Comparison of ENCODE assay signal across 9 cellular contexts in genomic region chr2:160209457-160209856, GRCh38. TPM values are rescaled to one million over a fixed set of nuclear protein-coding genes. Genes with fewer than 3 reads are reported as not detected.
DNase-seq lines count a peak whose midpoint lies in the region; ATAC-seq and TF ChIP-seq lines count a peak whose summit lies in the region.
"Had no signal": no experiment of that assay in that cellular context is flagged by ENCODE, and none has a peak within 500 bp of the region (broad histone marks: within the 10 kb centered on the region; RNA-seq: fewer than 3 reads in every experiment).

No MANE protein-coding gene starts in this region.

- peak overlapping the region; percentile 87 for H2BK5ac ChIP-seq in mesenchymal stem cell (ENCODE audit: low read depth, low read length, poor library complexity, severe bottlenecking)

- peak overlapping the region; percentile 27 for H2AFZ ChIP-seq in ACC112 (ENCODE audit: low read length, unreplicated experiment)
- no peak overlapping the region for H2AFZ ChIP-seq in mesenchymal stem cell (ENCODE audit: low read depth, low read length)

- peak; percentile 96 for DNase-seq in mesenchymal stem cell
- DNase-seq in NK-92 treated with Interleukin-12 subunit alpha and Interleukin-12 subunit beta, amount 100 ng/mL, for 24 hours (lab: John Stamatoyannopoulos, UW) = no peak
- DNase-seq in putamen (ENCODE audit: low spot score) = no peak
- no peak for DNase-seq in NCI-H510A (lab: John Stamatoyannopoulos, UW)

- H3K9me3 ChIP-seq in mesenchymal stem cell (ENCODE audit: control insufficient read depth, low read length) = no peaks in the 10 kb centered on the region
- H3K9me3 ChIP-seq: BLaER1 had no signal

- no peak overlapping the region for H2BK15ac ChIP-seq in mesenchymal stem cell (ENCODE audit: low read depth, poor library complexity, severe bottlenecking)

- H4K8ac ChIP-seq in mesenchymal stem cell (ENCODE audit: low read length) = no peak overlapping the region

- H3K79me1 ChIP-seq in mesenchymal stem cell (replicated peaks; ENCODE audit: low read length, poor library complexity, severe bottlenecking) = peaks cover 2% of the 10 kb centered on the region

- H4K91ac ChIP-seq in mesenchymal stem cell (ENCODE audit: low read length) = no peak overlapping the region

- peaks cover 0 to 12% (median 11%) of the 10 kb centered on the region in 5 experiments for H3K9me3 Mint-ChIP-seq in brain

- no peak overlapping the region for H2BK120ac ChIP-seq in mesenchymal stem cell (ENCODE audit: low read depth, low read length)

- no peak overlapping the region for H3K4me3 Mint-ChIP-seq in brain

- peak overlapping the region in 3 of 5 experiments; percentile 87 to 96 (median 93) for H3K27ac Mint-ChIP-seq in brain

- no peak overlapping the region for H3K4me3 ChIP-seq in ACC112 (ENCODE audit: low read depth, low read length)
- H3K4me3 ChIP-seq in mesenchymal stem cell (ENCODE audit: insufficient read depth in 1 of 2, low read depth in 1 of 2, low read length in 2 of 2) = no peak overlapping the region
- H3K4me3 ChIP-seq: BLaER1 had no signal

- H2AK5ac ChIP-seq in mesenchymal stem cell (ENCODE audit: low read length, severe bottlenecking) = peak overlapping the region; percentile 83

- H3K18ac ChIP-seq in mesenchymal stem cell (ENCODE audit: low read depth in 1 of 2, low read length in 2 of 2) = no peak overlapping the region

- no peak for TF ChIP-seq CTCF in brain (conservative IDR thresholded peaks at IDR 0.05)

- H3K23ac ChIP-seq in mesenchymal stem cell (ENCODE audit: low read length in 2 of 2) = no peak overlapping the region

- peak overlapping the region; percentile 94 for H3K27ac ChIP-seq in ACC112 (ENCODE audit: low read depth, low read length)
- H3K27ac ChIP-seq in mesenchymal stem cell (ENCODE audit: low read length, poor library complexity, severe bottlenecking) = peak overlapping the region; percentile 91
- H3K27ac ChIP-seq: BLaER1 had no signal

- H3K27me3 ChIP-seq in ACC112 (ENCODE audit: insufficient read depth, low read length) = no peaks in the 10 kb centered on the region
- no peaks in the 10 kb centered on the region for H3K27me3 ChIP-seq in mesenchymal stem cell (ENCODE audit: control insufficient read depth in 1 of 2, insufficient read depth in 1 of 2, low read length in 2 of 2)
- H3K27me3 ChIP-seq: BLaER1 had no signal

- H3K36me3 Mint-ChIP-seq in brain = peaks cover 5% of the 10 kb centered on the region

- H3K79me2 ChIP-seq in ACC112 (ENCODE audit: control insufficient read depth, insufficient read depth, low read length, unreplicated experiment) = no peaks in the 10 kb centered on the region

- ATAC-seq in HG03354 (IDR thresholded peaks at IDR 0.05; ENCODE audit: poor library complexity, severe bottlenecking, unreplicated experiment) = peak; percentile 26
- ATAC-seq in HG03196 (IDR thresholded peaks at IDR 0.05; ENCODE audit: unreplicated experiment) = no peak

- no peak overlapping the region for H3K4me2 ChIP-seq in mesenchymal stem cell (ENCODE audit: low read length, poor library complexity, severe bottlenecking)
- H3K4me2 ChIP-seq: BLaER1 had no signal

- H3K27me3 Mint-ChIP-seq in brain = peaks cover 7% of the 10 kb centered on the region

- peaks cover 81% of the 10 kb centered on the region for H3K4me1 ChIP-seq in ACC112 (ENCODE audit: control insufficient read depth, insufficient read depth, low read length, unreplicated experiment)
- peaks cover 19% of the 10 kb centered on the region for H3K4me1 ChIP-seq in mesenchymal stem cell (ENCODE audit: control insufficient read depth, insufficient read depth, low read depth, low read length)
- H3K4me1 ChIP-seq: BLaER1 had no signal

- no peak overlapping the region for H3K14ac ChIP-seq in mesenchymal stem cell (ENCODE audit: low read length in 2 of 2)

- H3K4ac ChIP-seq in mesenchymal stem cell (ENCODE audit: low read depth in 1 of 2, low read length in 2 of 2) = no peak overlapping the region

- peaks cover 43% of the 10 kb centered on the region for H3K4me1 Mint-ChIP-seq in brain

- H3K36me3 ChIP-seq in ACC112 (ENCODE audit: insufficient read depth, low read length) (no peaks in the 10 kb centered on the region), mesenchymal stem cell (ENCODE audit: control insufficient read depth in 1 of 2, insufficient read depth in 2 of 2, low read depth in 1 of 2, low read length in 2 of 2) (no peaks in the 10 kb centered on the region)
- H3K36me3 ChIP-seq: BLaER1 had no signal

- 43% methylated on average over 2 of the region's 2 CpGs for WGBS in mesenchymal stem cell

- H3K9ac ChIP-seq in mesenchymal stem cell (ENCODE audit: low read length) = peak overlapping the region; percentile 70
- H3K9ac ChIP-seq: BLaER1 had no signal

- H2BK12ac ChIP-seq in mesenchymal stem cell (ENCODE audit: low read length in 2 of 2) = no peak overlapping the region

RNA-seq across cellular contexts. Expression of gene ITGB6, which starts 9.4 kb away (rescaled TPM):
- polyA plus RNA-seq in brain (ENCODE audit: insufficient read depth, low read depth, low replicate concordance) = not detected
- polyA plus RNA-seq in mesenchymal stem cell (2013, experiment 1 of 2) = 0.01 TPM
- polyA plus RNA-seq in mesenchymal stem cell (2013, experiment 2 of 2) = 0.01 TPM
